ENCODE assay signal across 4 cellular contexts in the genomic region with DNA sequence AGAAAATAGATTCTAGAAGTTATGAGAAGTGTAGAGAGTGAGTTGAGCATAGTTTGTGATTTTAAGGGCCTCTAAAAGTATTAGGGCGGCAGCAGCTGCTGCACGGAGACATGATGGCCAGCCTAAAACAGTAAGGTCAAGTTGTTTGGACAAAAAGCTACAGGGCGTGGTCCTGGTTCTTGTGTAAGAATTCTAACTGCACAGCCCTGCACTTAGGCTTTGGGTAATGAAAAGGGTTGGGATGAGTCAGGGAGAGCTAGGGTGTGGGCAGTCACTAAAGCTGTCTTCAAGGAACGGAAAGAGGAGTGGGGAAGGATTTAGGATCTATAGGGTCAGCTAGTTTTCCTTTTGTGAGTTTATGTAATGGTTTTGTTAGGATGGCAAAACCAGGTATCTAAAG. TPM values are rescaled to one million over a fixed set of nuclear protein-coding genes. Genes with fewer than 3 reads are reported as not detected.
"Had no signal": no experiment of that assay in that cellular context is flagged by ENCODE, and none has a peak within 500 bp of the region (broad histone marks: within the 10 kb centered on the region; RNA-seq: fewer than 3 reads in every experiment).

No MANE protein-coding gene starts in this region.

RNA-seq across cellular contexts. Expression of a gene that starts 6.9 kb away (rescaled TPM):
- total RNA-seq: HT-29, NCI-H460, SK-MEL-5 had no signal
- polyA plus RNA-seq: SK-N-SH had no signal

RNA-seq across cellular contexts. Expression of a gene that starts 38.8 kb away (rescaled TPM):
- total RNA-seq: HT-29, NCI-H460, SK-MEL-5 had no signal
- polyA plus RNA-seq: SK-N-SH had no signal

RNA-seq across cellular contexts. Expression of a gene that starts 43.6 kb away (rescaled TPM):
- total RNA-seq: HT-29, NCI-H460, SK-MEL-5 had no signal
- polyA plus RNA-seq: SK-N-SH had no signal

RNA-seq across cellular contexts. Expression of a gene that starts 45.1 kb away (rescaled TPM):
- total RNA-seq: HT-29, NCI-H460, SK-MEL-5 had no signal
- polyA plus RNA-seq: SK-N-SH had no signal

RNA-seq across cellular contexts. Expression of a gene that starts 46.7 kb away (rescaled TPM):
- total RNA-seq: HT-29, SK-MEL-5 had no signal
- polyA plus RNA-seq: SK-N-SH had no signal
